10 cellular contexts compared by ENCODE assay signal in genomic region chr20:34791289-34792020, GRCh38. TPM values are rescaled to one million over a fixed set of nuclear protein-coding genes. Genes with fewer than 3 reads are reported as not detected.
DNase-seq lines count a peak whose midpoint lies in the region; FAIRE-seq and TF ChIP-seq lines count a peak whose summit lies in the region.
"Had no signal": no experiment of that assay in that cellular context is flagged by ENCODE, and none has a peak within 500 bp of the region (broad histone marks: within the 10 kb centered on the region; RNA-seq: fewer than 3 reads in every experiment).

No MANE protein-coding gene starts in this region.

- H3K4me1 ChIP-seq in HUES48 (ENCODE audit: control insufficient read depth, insufficient read depth, low read length) = peaks cover 8% of the 10 kb centered on the region; the same call in 1 of the 2 replicates

- H3K4me3 ChIP-seq in AG04450 (ENCODE audit: low read depth, low read length) = no peak overlapping the region
- H3K4me3 ChIP-seq in HUES48 (ENCODE audit: low read depth, low read length) = no peak overlapping the region

- FAIRE-seq in GM12892 (lab: Jason Lieb, UNC) = no peak

- POLR2A ChIA-PET in AG04450 (lab: Yijun Ruan, JAX) = interaction anchor here (0.6 to 0.9 kb wide), 2 partner anchors 13 to 39 kb away, joined by 3 read pairs; no protein-coding TSS in a partner anchor

- H3K9ac ChIP-seq in HUES48 (ENCODE audit: low read depth, low read length) = no peak overlapping the region

- CTCF ChIA-PET in AG04450 (lab: Charles Lee) = interaction anchor here (1.6 kb wide), 1 partner anchor 22 kb away, joined by 8 read pairs; no protein-coding TSS in a partner anchor

- no peak for TF ChIP-seq POLR2A in GM12892 (IDR thresholded peaks at IDR 0.05; ENCODE audit: low read depth, low read length)

- H3K9me3 ChIP-seq in AG04450 (ENCODE audit: control insufficient read depth, insufficient read depth, low read length) (no peaks in the 10 kb centered on the region), HUES48 (ENCODE audit: control insufficient read depth, insufficient read depth, low read length) (no peaks in the 10 kb centered on the region)

- DNase-seq in AG04450 (ENCODE audit: low read depth, low spot score) = peak; percentile 10
- DNase-seq in kidney glomerular epithelial cell (lab: John Stamatoyannopoulos, UW) = peak; percentile 26
- no peak for DNase-seq in GM12892 (ENCODE audit: insufficient read length)
- no peak for DNase-seq in GM20000 (ENCODE audit: low spot score)
- no peak for DNase-seq in DMS153 treated with DMSO at 0.1 percent for 48 hours (lab: John Stamatoyannopoulos, UW; ENCODE audit: unreplicated experiment)
- DNase-seq in mesenteric fat pad (ENCODE audit: low spot score) = no peak
- DNase-seq: activated naive CD4-positive, alpha-beta T cell treated with anti-CD3 and anti-CD28 coated beads, Interleukin-2, amount 10 ng/mL, durations not matched to agents 7 days and 5 days; hippocampal formation had no signal

- H3K27ac ChIP-seq in AG04450 (ENCODE audit: low read depth, low read length) (peak overlapping the region; percentile 81), HUES48 (ENCODE audit: low read depth, low read length) (peak overlapping the region; percentile 5), VCaP (peak overlapping the region; percentile 71)

- H3K36me3 ChIP-seq in HUES48 (ENCODE audit: control insufficient read depth, insufficient read depth, low read length) = no peaks in the 10 kb centered on the region

- TF ChIP-seq CTCF in AG04450 (IDR thresholded peaks at IDR 0.05; ENCODE audit: low read depth, low read length) (no peak), VCaP (conservative IDR thresholded peaks at IDR 0.05) (no peak), GM20000 (IDR thresholded peaks at IDR 0.05; ENCODE audit: extremely low read depth, missing control alignments) (no peak)

- H3K27me3 ChIP-seq in AG04450 (ENCODE audit: control insufficient read depth, insufficient read depth, low read length) = no peaks in the 10 kb centered on the region
- no peaks in the 10 kb centered on the region for H3K27me3 ChIP-seq in HUES48 (ENCODE audit: control insufficient read depth, insufficient read depth, low read length)

RNA-seq across cellular contexts. Expression of gene NCOA6, which starts 34.0 kb away (rescaled TPM):
- 15.5 and 15.6 TPM in 2 replicates for polyA plus RNA-seq in AG04450 (2011; rRNA removed)
- 26.4 and 27.1 TPM in 2 replicates for polyA minus RNA-seq in AG04450 (2011; rRNA and poly(A)+ RNA removed)
- polyA plus RNA-seq in GM12892 (2012; ENCODE audit: missing spikeins) = 9.4 TPM
- 24.4 TPM for total RNA-seq in mesenteric fat pad

Comparison
In these comparisons a context has a peak if more than half of its experiments do, and no peak if none do; other contexts are left out.
1. DNase-seq: peak in AG04450 (single experiment) and kidney glomerular epithelial cell (single experiment); none in GM12892 (single experiment), GM20000 (single experiment), DMS153 treated with DMSO at 0.1 percent for 48 hours (single experiment) and mesenteric fat pad (single experiment).
2. H3K27ac ChIP-seq: peak in every context shown above with its lines; median percentile 81 in AG04450; 71 in VCaP; 5 in HUES48.